In genomic region chr6:137866914-137867684, GRCh38 we compare ENCODE assay signal across 8 cellular contexts. TPM values are rescaled to one million over a fixed set of nuclear protein-coding genes. Genes with fewer than 3 reads are reported as not detected.
DNase-seq lines count a peak whose midpoint lies in the region; ATAC-seq and TF ChIP-seq lines count a peak whose summit lies in the region.

Gene TNFAIP3, plus strand, starts transcription at chr6:137867259. Its CDS starts 3,969 bp downstream, at chr6:137871228.

- H3K27ac ChIP-seq in CD8-positive, alpha-beta T cell (ENCODE audit: low read depth, low read length) = peak within 1 kb of the TSS; percentile 95
- no peak within 1 kb of the TSS for H3K27ac ChIP-seq in ectodermal cell (ENCODE audit: insufficient read depth, low read depth, low read length, poor library complexity, severe bottlenecking)

- H3K9me3 Mint-ChIP-seq in CD8-positive, alpha-beta T cell = no peaks in the 10 kb centered on the region
- H3K9me3 Mint-ChIP-seq in activated CD8-positive, alpha-beta T cell treated with anti-CD3 and anti-CD28 coated beads for 36 hours = peaks cover 2% of the 10 kb centered on the region

- 0% methylated on average over 87 of the region's 87 CpGs for WGBS in ectodermal cell, 2 experiments

- peaks cover 2% of the 10 kb centered on the region for H3K36me3 ChIP-seq in CD8-positive, alpha-beta T cell (ENCODE audit: insufficient read depth, low read length)
- H3K36me3 ChIP-seq in ectodermal cell (ENCODE audit: control insufficient read depth, insufficient read depth, low read length) = no peaks in the 10 kb centered on the region

- peak; percentile 69 for TF ChIP-seq CTCF in CD8-positive, alpha-beta T cell (IDR thresholded peaks at IDR 0.05)
- peak; percentile 60 for TF ChIP-seq CTCF in activated CD8-positive, alpha-beta T cell treated with anti-CD3 and anti-CD28 coated beads for 36 hours (IDR thresholded peaks at IDR 0.05)

- peak within 1 kb of the TSS; percentile 99 for H3K27ac Mint-ChIP-seq in CD8-positive, alpha-beta T cell
- peak within 1 kb of the TSS; percentile 99 for H3K27ac Mint-ChIP-seq in activated CD8-positive, alpha-beta T cell treated with anti-CD3 and anti-CD28 coated beads for 36 hours

- no peaks in the 10 kb centered on the region for H3K9me3 ChIP-seq in CD8-positive, alpha-beta T cell (ENCODE audit: low read length)
- H3K9me3 ChIP-seq in ectodermal cell (ENCODE audit: control insufficient read depth, low read length) = no peaks in the 10 kb centered on the region

- POLR2A ChIA-PET in CD8-positive, alpha-beta T cell (lab: Charles Lee) = interaction anchor here (0.8 to 6.6 kb wide), 27 partner anchors 14 to 162 kb away, joined by 3 to 85 read pairs (median 5); no protein-coding TSS in a partner anchor
- POLR2A ChIA-PET in activated CD8-positive, alpha-beta T cell treated with anti-CD3 and anti-CD28 coated beads for 36 hours (lab: Charles Lee) = interaction anchor here (0.6 to 7.0 kb wide), 41 partner anchors 10 to 186 kb away, joined by 3 to 44 read pairs (median 5); no protein-coding TSS in a partner anchor

- H3K4me3 Mint-ChIP-seq in CD8-positive, alpha-beta T cell = peak within 1 kb of the TSS; percentile 98
- peak within 1 kb of the TSS; percentile 98 for H3K4me3 Mint-ChIP-seq in activated CD8-positive, alpha-beta T cell treated with anti-CD3 and anti-CD28 coated beads for 36 hours

- peaks cover 50% of the 10 kb centered on the region for H3K36me3 Mint-ChIP-seq in CD8-positive, alpha-beta T cell
- peaks cover 67% of the 10 kb centered on the region for H3K36me3 Mint-ChIP-seq in activated CD8-positive, alpha-beta T cell treated with anti-CD3 and anti-CD28 coated beads for 36 hours (ENCODE audit: low read depth)

- H3K27me3 Mint-ChIP-seq in CD8-positive, alpha-beta T cell (ENCODE audit: low read depth) = no peaks in the 10 kb centered on the region
- H3K27me3 Mint-ChIP-seq in activated CD8-positive, alpha-beta T cell treated with anti-CD3 and anti-CD28 coated beads for 36 hours = no peaks in the 10 kb centered on the region

- intact Hi-C loops in CD8-positive, alpha-beta T cell (cut with DNase I, micrococcal nuclease) = loop anchor here (1.0 to 10.0 kb wide), 11 partner anchors 14 to 905 kb away; partner anchors contain the start of genes CCDC28A (in 1 of the 2), HEBP2 (in 1 of the 2), IFNGR1 (in 1 of the 2) and PERP (in 1 of the 2)
- intact Hi-C loops in activated CD8-positive, alpha-beta T cell treated with anti-CD3 and anti-CD28 coated beads for 36 hours (cut with micrococcal nuclease) = loop anchor here (1.0 kb wide), 1 partner anchor 39 kb away; no protein-coding TSS in a partner anchor

- peak; percentile 72 for ATAC-seq in CD8-positive, alpha-beta T cell
- ATAC-seq in GM19395 (IDR thresholded peaks at IDR 0.05; ENCODE audit: unreplicated experiment) = peak; percentile 76
- peak; percentile 55 for ATAC-seq in HG03558 (IDR thresholded peaks at IDR 0.05; ENCODE audit: extremely low read depth, unreplicated experiment)
- ATAC-seq in activated CD8-positive, alpha-beta T cell treated with anti-CD3 and anti-CD28 coated beads for 36 hours = peak; percentile 70

- CTCF ChIA-PET in CD8-positive, alpha-beta T cell (lab: Charles Lee) = interaction anchor here (0.5 to 7.3 kb wide), 36 partner anchors 8 to 162 kb away, joined by 3 to 72 read pairs (median 5); no protein-coding TSS in a partner anchor
- CTCF ChIA-PET in activated CD8-positive, alpha-beta T cell treated with anti-CD3 and anti-CD28 coated beads for 36 hours (lab: Charles Lee) = interaction anchor here (0.6 to 11.1 kb wide), 40 partner anchors 10 to 170 kb away, joined by 3 to 360 read pairs (median 6); no protein-coding TSS in a partner anchor

- peaks cover 47% of the 10 kb centered on the region for H3K4me1 Mint-ChIP-seq in CD8-positive, alpha-beta T cell (ENCODE audit: low read depth)
- peaks cover 39% of the 10 kb centered on the region for H3K4me1 Mint-ChIP-seq in activated CD8-positive, alpha-beta T cell treated with anti-CD3 and anti-CD28 coated beads for 36 hours (ENCODE audit: low read depth)

- H3K4me3 ChIP-seq in CD8-positive, alpha-beta T cell (ENCODE audit: low read depth, low read length) = peak within 1 kb of the TSS; percentile 75
- H3K4me3 ChIP-seq in ectodermal cell (ENCODE audit: insufficient read depth, low read depth, low read length) = peak within 1 kb of the TSS; percentile 74

- H3K4me1 ChIP-seq in CD8-positive, alpha-beta T cell (ENCODE audit: insufficient read depth, low read length) = peaks cover 43% of the 10 kb centered on the region
- peaks cover 11% of the 10 kb centered on the region for H3K4me1 ChIP-seq in ectodermal cell (ENCODE audit: control insufficient read depth, insufficient read depth, low read length)

- H3K27me3 ChIP-seq in CD8-positive, alpha-beta T cell (ENCODE audit: insufficient read depth, low read length) = no peaks in the 10 kb centered on the region
- peaks cover 18% of the 10 kb centered on the region for H3K27me3 ChIP-seq in ectodermal cell (ENCODE audit: control insufficient read depth, insufficient read depth, low read length, poor library complexity, severe bottlenecking)

- peak; percentile 91 to 96 (median 94) for DNase-seq in CD8-positive, alpha-beta T cell
- DNase-seq in NCI-H82 (lab: John Stamatoyannopoulos, UW) (peak; percentile 88), medulla oblongata (ENCODE audit: extremely low spot score) (peak; percentile 96)
- peak; percentile 97 for DNase-seq in activated CD8-positive, alpha-beta T cell treated with anti-CD3 and anti-CD28 coated beads for 36 hours
- peak; percentile 91 to 94 (median 94) for DNase-seq in stimulated activated CD4-positive, alpha-beta T cell treated with anti-CD3 and anti-CD28 coated beads, TNF-alpha, amount 100 ng/mL, for 48 hours (ENCODE audit: low read depth in 3 of 3)

RNA-seq across cellular contexts. Expression of gene TNFAIP3, which starts in this region (rescaled TPM):
- 1,000 to 10,000 TPM; 3,739 to 3,807 TPM for total RNA-seq in CD8-positive, alpha-beta T cell
- 100 to 1,000 TPM; 399 to 402 TPM for total RNA-seq in activated CD8-positive, alpha-beta T cell treated with anti-CD3 and anti-CD28 coated beads for 36 hours
- polyA plus RNA-seq in ectodermal cell (2013, experiment 1 of 4) = 6.7 TPM
- polyA plus RNA-seq in ectodermal cell (2013, experiment 2 of 4) = 8.9 TPM
- 7.4 TPM for polyA plus RNA-seq in ectodermal cell (2013, experiment 3 of 4)
- 5.6 TPM for polyA plus RNA-seq in ectodermal cell (2013, experiment 4 of 4)

Comparison
In these comparisons a context has a peak if more than half of its experiments do, and no peak if none do; other contexts are left out.
1. RNA of gene TNFAIP3 (total RNA-seq): 3,739 to 3,807 TPM in CD8-positive, alpha-beta T cell; 399 to 402 TPM in activated CD8-positive, alpha-beta T cell treated with anti-CD3 and anti-CD28 coated beads for 36 hours; every median in the first group is over 4 times any median in the second.
2. Peak in every context shown above with its lines, with median percentiles within 50 percentile points of each other: ATAC-seq and DNase-seq.